In the genomic region with DNA sequence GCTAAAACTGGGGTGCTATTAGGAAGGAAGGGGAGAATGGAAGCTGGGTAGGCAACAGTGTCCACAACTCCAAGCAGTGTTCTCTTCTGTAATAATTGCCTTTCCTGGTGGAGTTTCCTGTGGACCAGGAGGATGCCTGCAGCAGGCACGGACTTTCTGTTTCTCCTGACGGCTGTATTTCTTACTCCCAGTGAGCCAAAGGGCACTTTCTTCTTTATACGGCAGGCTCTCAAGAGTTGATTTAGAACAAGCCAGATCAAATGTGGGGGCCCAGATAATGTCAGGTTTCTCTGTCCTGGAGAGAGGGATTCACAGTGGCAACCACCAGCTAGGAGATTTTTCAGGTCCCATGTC, we compare ENCODE assay signal across 1 cellular context.
TF ChIP-seq lines count a peak whose summit lies in the region.

No MANE protein-coding gene starts in this region.

TF ChIP-seq in A549, 52 proteins besides CTCF, POLR2A, EP300 and RAD21 (continued from another document):
- TF ChIP-seq, protein P1, sequence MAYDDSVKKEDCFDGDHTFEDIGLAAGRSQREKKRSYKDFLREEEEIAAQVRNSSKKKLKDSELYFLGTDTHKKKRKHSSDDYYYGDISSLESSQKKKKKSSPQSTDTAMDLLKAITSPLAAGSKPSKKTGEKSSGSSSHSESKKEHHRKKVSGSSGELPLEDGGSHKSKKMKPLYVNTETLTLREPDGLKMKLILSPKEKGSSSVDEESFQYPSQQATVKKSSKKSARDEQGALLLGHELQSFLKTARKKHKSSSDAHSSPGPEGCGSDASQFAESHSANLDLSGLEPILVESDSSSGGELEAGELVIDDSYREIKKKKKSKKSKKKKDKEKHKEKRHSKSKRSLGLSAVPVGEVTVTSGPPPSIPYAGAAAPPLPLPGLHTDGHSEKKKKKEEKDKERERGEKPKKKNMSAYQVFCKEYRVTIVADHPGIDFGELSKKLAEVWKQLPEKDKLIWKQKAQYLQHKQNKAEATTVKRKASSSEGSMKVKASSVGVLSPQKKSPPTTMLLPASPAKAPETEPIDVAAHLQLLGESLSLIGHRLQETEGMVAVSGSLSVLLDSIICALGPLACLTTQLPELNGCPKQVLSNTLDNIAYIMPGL (CRISPR knock-in tag; IDR thresholded peaks at IDR 0.05; ENCODE audit: borderline replicate concordance) = no peak
- TF ChIP-seq TP53 (CRISPR knock-in tag; IDR thresholded peaks at IDR 0.05) (no peak), MAZ (IDR thresholded peaks at IDR 0.05; ENCODE audit: borderline replicate concordance, low read depth, low read length) (no peak), KDM5A (IDR thresholded peaks at IDR 0.05) (no peak), E2F6 (IDR thresholded peaks at IDR 0.05; ENCODE audit: borderline replicate concordance, low read depth) (no peak), RARB (CRISPR knock-in tag; IDR thresholded peaks at IDR 0.05) (no peak), USF2 (IDR thresholded peaks at IDR 0.05) (no peak), ZNF302 (CRISPR knock-in tag; IDR thresholded peaks at IDR 0.05) (no peak), JUNB (IDR thresholded peaks at IDR 0.05) (no peak)
